ENCODE assay signal across 31 cellular contexts in genomic region chr5:180586870-180587269, GRCh38. TPM values are rescaled to one million over a fixed set of nuclear protein-coding genes. Genes with fewer than 3 reads are reported as not detected.
"Had no signal": no experiment of that assay in that cellular context is flagged by ENCODE, and none has a peak within 500 bp of the region (broad histone marks: within the 10 kb centered on the region; RNA-seq: fewer than 3 reads in every experiment).

No MANE protein-coding gene starts in this region.

- H3K9ac ChIP-seq: parathyroid adenoma had no signal

- H3K4me1 ChIP-seq: uterus had no signal

- H3K4me3 Mint-ChIP-seq: immature natural killer cell; naive thymus-derived CD8-positive, alpha-beta T cell; nephron; neural crest cell; stimulated activated effector memory CD8-positive, alpha-beta T cell treated with anti-CD3 and anti-CD28 coated beads, Interleukin-12 subunit alpha, Interleukin-12 subunit beta, amount 100 ng/mL, for 72 hours; stimulated activated naive CD8-positive, alpha-beta T cell treated with anti-CD3 and anti-CD28 coated beads, Interleukin-15, Interleukin-2, amounts not matched to agents 100 ng/mL and 50 ng/mL, for 24 hours; type B pancreatic cell had no signal

- FAIRE-seq: islet of Langerhans, kidney had no signal

- H3K4me3 ChIP-seq: left lung, lower lobe of right lung, psoas muscle, skin epidermis, spleen, suprapubic skin, tibial nerve, uterus had no signal

- H3K9me3 ChIP-seq: left lung, lower lobe of right lung, neutrophil, psoas muscle, uterus had no signal

- H3K27ac Mint-ChIP-seq: immature natural killer cell; naive thymus-derived CD8-positive, alpha-beta T cell; nephron; stimulated activated effector memory CD8-positive, alpha-beta T cell treated with anti-CD3 and anti-CD28 coated beads, Interleukin-12 subunit alpha, Interleukin-12 subunit beta, amount 100 ng/mL, for 72 hours; stimulated activated naive CD8-positive, alpha-beta T cell treated with anti-CD3 and anti-CD28 coated beads, Interleukin-15, Interleukin-2, amounts not matched to agents 100 ng/mL and 50 ng/mL, for 24 hours; type B pancreatic cell had no signal

- H2AFZ ChIP-seq: parathyroid adenoma had no signal

- H3K36me3 ChIP-seq: left lung, lower lobe of right lung, neutrophil, spleen, suprapubic skin, tibial nerve, uterus had no signal

- ATAC-seq: left colon; left lung; lower lobe of right lung; naive thymus-derived CD8-positive, alpha-beta T cell; psoas muscle; sciatic nerve; stimulated activated effector memory CD8-positive, alpha-beta T cell treated with anti-CD3 and anti-CD28 coated beads, Interleukin-12 subunit alpha, Interleukin-12 subunit beta, amount 100 ng/mL, for 72 hours had no signal

- H3K9me3 Mint-ChIP-seq: immature natural killer cell; stimulated activated effector memory CD8-positive, alpha-beta T cell treated with anti-CD3 and anti-CD28 coated beads, Interleukin-12 subunit alpha, Interleukin-12 subunit beta, amount 100 ng/mL, for 72 hours; stimulated activated naive CD8-positive, alpha-beta T cell treated with anti-CD3 and anti-CD28 coated beads, Interleukin-15, Interleukin-2, amounts not matched to agents 100 ng/mL and 50 ng/mL, for 24 hours had no signal

- H3K4me1 Mint-ChIP-seq: immature natural killer cell had no signal

- H3K79me2 ChIP-seq: parathyroid adenoma had no signal

- DNase-seq: hypothalamus; immature natural killer cell; kidney; left colon; left lung; lower lobe of right lung; mammary epithelial cell; mesenchymal stem cell; naive thymus-derived CD8-positive, alpha-beta T cell; occipital lobe; psoas muscle; spleen; stimulated activated CD4-positive, alpha-beta T cell treated with anti-CD3 and anti-CD28 coated beads, Interleukin-4, amount 100 ng/mL, for 24 hours; stimulated activated naive CD4-positive, alpha-beta T cell; uterus had no signal

- H3K36me3 Mint-ChIP-seq: immature natural killer cell, type B pancreatic cell had no signal

- H3K27ac ChIP-seq: left lung, lower lobe of right lung, neutrophil, parathyroid adenoma, psoas muscle, skin epidermis, spleen, suprapubic skin, tibial nerve, uterus had no signal

RNA-seq across cellular contexts. Expression of gene SCGB3A1, which starts 4.4 kb away (rescaled TPM):
- total RNA-seq: left colon, liver, mammary epithelial cell, neural crest cell, occipital lobe, osteocyte, posterior vena cava, sciatic nerve, subcutaneous adipose tissue, tibial nerve had no signal
- polyA plus RNA-seq: mammary epithelial cell; naive thymus-derived CD8-positive, alpha-beta T cell; psoas muscle had no signal
